22 cellular contexts compared by ENCODE assay signal in the genomic region with DNA sequence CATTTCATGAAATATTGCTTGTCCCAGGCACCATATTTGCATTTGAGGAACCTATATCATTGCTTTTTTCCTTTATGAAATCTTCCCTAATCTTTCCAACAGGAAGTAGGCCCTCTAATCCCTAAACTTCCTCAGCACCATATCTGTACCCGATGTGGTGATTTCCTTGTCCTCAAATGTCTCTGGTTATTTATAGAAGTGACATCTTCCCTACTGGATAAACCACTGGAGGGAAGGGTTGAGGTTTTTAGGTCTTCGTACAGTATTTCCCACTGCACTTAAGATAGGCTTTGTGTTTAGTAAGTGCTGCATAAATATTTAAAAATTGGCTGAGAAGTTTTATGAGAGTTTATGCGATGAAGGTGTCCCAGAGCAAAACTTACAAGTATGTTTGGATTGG.
"Had no signal": no experiment of that assay in that cellular context is flagged by ENCODE, and none has a peak within 500 bp of the region (broad histone marks: within the 10 kb centered on the region; RNA-seq: fewer than 3 reads in every experiment).

No MANE protein-coding gene starts in this region.

- H3K27ac ChIP-seq: SJSA1, SK-N-MC had no signal

- H3K4me1 ChIP-seq: SJSA1 had no signal

- H3K27me3 ChIP-seq: MG63, SJSA1 had no signal

- H3K4me3 ChIP-seq: MG63, SJSA1, SK-N-MC had no signal

- H3K36me3 ChIP-seq: MG63, SJSA1 had no signal

- DNase-seq: Karpas-422, KG1, MG63, NCI-H1092, NCI-H1105 treated with DMSO at 0.1 percent for 48 hours, NCI-H1417 treated with DMSO at 0.1 percent for 48 hours, NCI-H146, NCI-H1694 treated with DMSO at 0.1 percent for 48 hours, NCI-H1930, NCI-H2081, NCI-H2171, NCI-H226, NCI-H446, NCI-H510A, NCI-H524 treated with DMSO at 0.1 percent for 48 hours, NCI-H69, NCI-H774, Right ventricle myocardium superior, RPMI8226, SIG-M5 had no signal

- H3K9me3 ChIP-seq: MG63, SJSA1 had no signal
